ENCODE assay signal across 19 cellular contexts in the genomic region with DNA sequence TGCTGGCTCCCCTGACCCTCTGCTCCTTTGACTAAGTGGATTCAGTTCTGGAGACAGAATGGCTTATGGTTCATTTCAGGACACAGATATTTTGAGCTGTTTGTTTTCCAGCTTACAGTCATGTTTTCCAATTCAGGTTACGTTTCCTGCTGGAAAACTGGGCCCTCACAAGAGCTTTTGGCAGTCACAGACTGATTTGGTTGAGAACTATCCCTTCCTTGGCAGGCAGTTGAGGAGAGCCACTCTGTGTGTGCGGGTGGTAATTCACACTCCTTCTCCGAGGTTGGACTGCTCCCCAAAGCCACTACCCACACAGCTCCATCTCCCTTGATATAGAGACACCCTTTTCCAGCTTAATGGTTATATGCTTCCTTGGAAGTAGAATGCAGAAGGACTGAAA.
"Had no signal": no experiment of that assay in that cellular context is flagged by ENCODE, and none has a peak within 500 bp of the region (broad histone marks: within the 10 kb centered on the region; RNA-seq: fewer than 3 reads in every experiment).

No MANE protein-coding gene starts in this region.

- H3K79me2 ChIP-seq: hepatocyte had no signal

- H3K27me3 ChIP-seq: ascending aorta, esophagus squamous epithelium, hepatocyte, pancreas, suprapubic skin, vagina had no signal

- H3K4me3 ChIP-seq: ascending aorta, esophagus squamous epithelium, hepatocyte, mucosa of descending colon, pancreas, suprapubic skin, vagina had no signal

- H3K4me2 ChIP-seq: hepatocyte had no signal

- ATAC-seq: activated T-cell treated with anti-CD3 and anti-CD28 coated beads, Interleukin-2, amount 50 U/mL, for 72 hours; left colon; mucosa of descending colon; pancreas; stimulated activated naive CD8-positive, alpha-beta T cell treated with anti-CD3 and anti-CD28 coated beads, Interleukin-15, Interleukin-2, amounts not matched to agents 100 U/mL and 50 U/mL, for 24 hours had no signal

- H3K27ac ChIP-seq: ascending aorta, esophagus squamous epithelium, hepatocyte, pancreas, suprapubic skin, vagina had no signal

- H3K36me3 ChIP-seq: ascending aorta, esophagus squamous epithelium, pancreas, suprapubic skin, vagina had no signal

- H2AFZ ChIP-seq: hepatocyte had no signal

- DNase-seq: activated CD4-positive, alpha-beta T cell treated with anti-CD3 and anti-CD28 coated beads, Interleukin-2, amount 50 U/mL, for 1 hour; activated CD8-positive, alpha-beta memory T cell treated with anti-CD3 and anti-CD28 coated beads, Interleukin-2, amount 50 U/mL, for 48 hours; activated effector memory CD4-positive, alpha-beta T cell treated with anti-CD3 and anti-CD28 coated beads, Interleukin-2, amount 50 U/mL, for 16 hours; activated naive CD4-positive, alpha-beta T cell treated with anti-CD3 and anti-CD28 coated beads, Interleukin-2, amount 50 U/mL, for 16 hours; activated T-cell treated with anti-CD3 and anti-CD28 coated beads, Interleukin-2, amount 50 U/mL, for 72 hours; cerebellar nuclear complex; effector memory CD4-positive, alpha-beta T cell; esophagus squamous epithelium; left colon; mucosa of descending colon; naive B cell; pancreas; stimulated activated CD4-positive, alpha-beta T cell treated with anti-CD3 and anti-CD28 coated beads, Interleukin-2, amount 100 ng/mL, for 24 hours; stimulated activated naive CD8-positive, alpha-beta T cell treated with anti-CD3 and anti-CD28 coated beads, Interleukin-15, Interleukin-2, amounts not matched to agents 100 U/mL and 50 U/mL, for 24 hours; trophoblast cell had no signal

- H3K4me1 ChIP-seq: ascending aorta, esophagus squamous epithelium, pancreas, vagina had no signal

- H3K9me3 ChIP-seq: ascending aorta, esophagus squamous epithelium, mucosa of descending colon, pancreas, suprapubic skin, vagina had no signal
